9 cellular contexts compared by ENCODE assay signal in genomic region chr17:44794699-44795413, GRCh38. TPM values are rescaled to one million over a fixed set of nuclear protein-coding genes. Genes with fewer than 3 reads are reported as not detected.
A peak's percentile ranks its signal among the peaks of the same experiment; 100 is the strongest.
DNase-seq lines count a peak whose midpoint lies in the region; ATAC-seq and TF ChIP-seq lines count a peak whose summit lies in the region.
"Had no signal": no experiment of that assay in that cellular context is flagged by ENCODE, and none has a peak within 500 bp of the region (broad histone marks: within the 10 kb centered on the region; RNA-seq: fewer than 3 reads in every experiment).

No MANE protein-coding gene starts in this region.

- no peaks in the 10 kb centered on the region for H3K79me2 ChIP-seq in PC-9 (ENCODE audit: low read depth)

- no peaks in the 10 kb centered on the region for H3K27me3 ChIP-seq in PC-9 (ENCODE audit: insufficient read depth, low read depth)
- no peaks in the 10 kb centered on the region for H3K27me3 ChIP-seq in body of pancreas

- peaks cover 21% of the 10 kb centered on the region for H3K4me1 ChIP-seq in PC-9 (replicated peaks; ENCODE audit: insufficient read depth)
- H3K4me1 ChIP-seq in body of pancreas = no peaks in the 10 kb centered on the region

- H3K9me3 ChIP-seq in PC-9 (ENCODE audit: insufficient read depth, low read depth) (no peaks in the 10 kb centered on the region), body of pancreas (no peaks in the 10 kb centered on the region)

- WGBS in body of pancreas, 2 donors = 57 to 58% methylated on average over 14 of the region's 14 CpGs

- peak overlapping the region; percentile 23 for H3K27ac Mint-ChIP-seq in Calu3 (ENCODE audit: unreplicated experiment)
- H3K27ac Mint-ChIP-seq: activated naive CD4-positive, alpha-beta T cell treated with anti-CD3 and anti-CD28 coated beads, Interleukin-2, amount 50 U/mL, for 24 hours had no signal

- H4K20me1 ChIP-seq in PC-9 (ENCODE audit: insufficient read depth) = no peaks in the 10 kb centered on the region

- BruUV-seq in Calu3 (replicated peaks; lab: Mats Ljungman, UMichigan) = no TSS peak
- no TSS peak for BruUV-seq in PC-9 (replicated peaks; lab: Mats Ljungman, UMichigan)

- ATAC-seq in esophagus mucosa (peak; percentile 65), HG03439 (IDR thresholded peaks at IDR 0.05; ENCODE audit: unreplicated experiment) (no peak), body of pancreas (no peak)

- peaks cover 22% of the 10 kb centered on the region for H3K4me1 Mint-ChIP-seq in Calu3 (ENCODE audit: low read depth, unreplicated experiment)

- no peak overlapping the region for H2AFZ ChIP-seq in PC-9

- H3K4me3 Mint-ChIP-seq in Calu3 (ENCODE audit: low read depth, unreplicated experiment) = no peak overlapping the region
- H3K4me3 Mint-ChIP-seq: activated naive CD4-positive, alpha-beta T cell treated with anti-CD3 and anti-CD28 coated beads, Interleukin-2, amount 50 U/mL, for 24 hours had no signal

- H3K9me2 ChIP-seq in PC-9 (ENCODE audit: insufficient read depth) = no peaks in the 10 kb centered on the region

- H3K36me3 Mint-ChIP-seq in Calu3 (ENCODE audit: insufficient read depth, unreplicated experiment) = peaks cover 43% of the 10 kb centered on the region
- H3K36me3 Mint-ChIP-seq: activated naive CD4-positive, alpha-beta T cell treated with anti-CD3 and anti-CD28 coated beads, Interleukin-2, amount 50 U/mL, for 24 hours had no signal

- no peak for TF ChIP-seq POLR2A in body of pancreas (IDR thresholded peaks at IDR 0.05)

- CTCF ChIA-PET in Calu3 (lab: Charles Lee) = interaction anchor here (0.5 to 1.5 kb wide), 4 partner anchors 14 to 90 kb away, joined by 3 to 8 read pairs (median 3); partner anchors contain the start of gene DBF4B
- CTCF ChIA-PET in PC-9 (lab: Charles Lee) = no interaction called here

- intact Hi-C loops in Calu3 (cut with micrococcal nuclease; ENCODE audit: unreplicated experiment) (no loop called here), PC-9 (cut with micrococcal nuclease; ENCODE audit: unreplicated experiment) (loop anchor here (5.0 kb wide), 1 partner anchor 32 kb away; no protein-coding TSS in a partner anchor), body of pancreas (cut with DNase I) (no loop called here)

- DNase-seq in Calu3 = no peak
- peak in 1 of 2 experiments; percentile 83 for DNase-seq in PC-9
- peak; percentile 67 for DNase-seq in non-pigmented ciliary epithelial cell (ENCODE audit: low read depth)
- DNase-seq in NCI-H146 (lab: John Stamatoyannopoulos, UW) = no peak
- no peak for DNase-seq in COLO668 (lab: John Stamatoyannopoulos, UW; ENCODE audit: unreplicated experiment)
- DNase-seq in body of pancreas = no peak

- peaks cover 28% of the 10 kb centered on the region; the same call in 1 of the 2 replicates for H3F3A ChIP-seq in PC-9 (ENCODE audit: insufficient read depth, low read depth)

- H3K36me3 ChIP-seq in PC-9 (ENCODE audit: low read depth) (no peaks in the 10 kb centered on the region), body of pancreas (replicated peaks in 1 of 2; ENCODE audit: insufficient read depth in 1 of 2, low read depth in 2 of 2) (no peaks in the 10 kb centered on the region)

- TF ChIP-seq CTCF in Calu3 (IDR thresholded peaks at IDR 0.05; ENCODE audit: unreplicated experiment) (no peak), PC-9 (conservative IDR thresholded peaks at IDR 0.05) (no peak), body of pancreas (IDR thresholded peaks at IDR 0.05) (no peak)

- no peaks in the 10 kb centered on the region for H3K9me3 Mint-ChIP-seq in Calu3 (ENCODE audit: low read depth, unreplicated experiment)
- H3K9me3 Mint-ChIP-seq: activated naive CD4-positive, alpha-beta T cell treated with anti-CD3 and anti-CD28 coated beads, Interleukin-2, amount 50 U/mL, for 24 hours had no signal

- no peak overlapping the region for H3K4me3 ChIP-seq in PC-9
- no peak overlapping the region for H3K4me3 ChIP-seq in body of pancreas

- H3K27me3 Mint-ChIP-seq in Calu3 (ENCODE audit: unreplicated experiment) = no peaks in the 10 kb centered on the region
- H3K27me3 Mint-ChIP-seq: activated naive CD4-positive, alpha-beta T cell treated with anti-CD3 and anti-CD28 coated beads, Interleukin-2, amount 50 U/mL, for 24 hours had no signal

- H3K4me2 ChIP-seq in PC-9 = peak overlapping the region; percentile 32

- POLR2A ChIA-PET in PC-9 (lab: Charles Lee; ENCODE audit: unreplicated experiment) = no interaction called here

- H3K27ac ChIP-seq in PC-9 (peak overlapping the region; percentile 54), body of pancreas (peak overlapping the region in 1 of 4 donors; percentile 41)

RNA-seq across cellular contexts. Expression of gene GJC1, which starts 35.2 kb away (rescaled TPM):
- total RNA-seq in Calu3 (2022) (75.9 and 114 TPM in 2 replicates), PC-9 (2021) (42.6 and 50.0 TPM in 2 replicates), esophagus mucosa (1.4 TPM), body of pancreas (1 to 10 TPM; 1.6 to 2.6 TPM)

RNA-seq across cellular contexts. Expression of gene ADAM11, which starts 36.1 kb away (rescaled TPM):
- total RNA-seq in Calu3 (2022) (0.57 and 1.2 TPM in 2 replicates), PC-9 (2021) (0.46 and 0.55 TPM in 2 replicates), esophagus mucosa (0.96 TPM), body of pancreas (under 1 TPM; under 0.01 TPM)

RNA-seq across cellular contexts. Expression of gene HIGD1B, which starts 52.8 kb away (rescaled TPM):
- total RNA-seq in Calu3 (2022) (not detected in 2 replicates), PC-9 (2021) (not detected in 2 replicates), esophagus mucosa (3.4 TPM), body of pancreas (1 to 10 TPM in 1 of 2 donors, not detected in 1; 9.6 TPM)

Comparison
In these comparisons a context has a peak if more than half of its experiments do, and no peak if none do; other contexts are left out.
1. RNA of gene GJC1, which starts 35.2 kb away (total RNA-seq): 75.9 to 114 TPM in Calu3 and 42.6 to 50.0 TPM in PC-9; 1.6 to 2.6 TPM in body of pancreas and 1.4 TPM in esophagus mucosa (single experiment); every median in the first group is over 10 times any median in the second.